Comparison of ENCODE assay signal across 17 cellular contexts in the genomic region with DNA sequence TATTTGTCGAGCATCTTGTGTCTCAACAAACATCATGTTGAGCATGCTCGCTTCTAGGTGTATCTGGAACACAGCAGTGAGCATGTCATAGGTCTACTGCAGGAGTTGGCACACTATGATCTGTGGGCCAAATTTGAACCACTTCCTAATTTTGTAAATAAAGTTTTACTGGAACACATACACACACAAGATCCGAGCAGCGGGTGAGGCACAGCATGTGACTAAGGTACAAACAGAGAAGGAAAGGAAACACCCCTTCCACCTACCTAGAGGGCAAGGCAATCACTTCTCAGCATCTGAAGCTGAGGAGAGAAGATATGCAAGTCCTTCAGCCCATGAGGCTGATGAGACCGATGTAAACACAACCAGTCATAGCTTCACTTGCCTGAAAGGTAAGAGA.
DNase-seq lines count a peak whose midpoint lies in the region; ATAC-seq, FAIRE-seq and TF ChIP-seq lines count a peak whose summit lies in the region.
"Had no signal": no experiment of that assay in that cellular context is flagged by ENCODE, and none has a peak within 500 bp of the region (broad histone marks: within the 10 kb centered on the region; RNA-seq: fewer than 3 reads in every experiment).

No MANE protein-coding gene starts in this region.

- H3K4me1 ChIP-seq in PC-3 (ENCODE audit: insufficient read depth, low read length) = peaks cover 8% of the 10 kb centered on the region; the same call in 1 of the 2 replicates
- no peaks in the 10 kb centered on the region for H3K4me1 ChIP-seq in K562 (replicated peaks in 1 of 2; ENCODE audit: control insufficient read depth in 2 of 2, insufficient read depth in 2 of 2, low read length in 2 of 2)
- no peaks in the 10 kb centered on the region for H3K4me1 ChIP-seq in esophagus squamous epithelium

- no peak overlapping the region for H3K4me3 Mint-ChIP-seq in nephron progenitor cell
- H3K4me3 Mint-ChIP-seq: CD4-positive, alpha-beta T cell; H9 had no signal

- H3K36me3 ChIP-seq in PC-3 (ENCODE audit: low read depth, low read length) (no peaks in the 10 kb centered on the region), K562 (ENCODE audit: control insufficient read depth, insufficient read depth, low read length) (no peaks in the 10 kb centered on the region), esophagus squamous epithelium (no peaks in the 10 kb centered on the region)

- H3K4me2 ChIP-seq in PC-3 (ENCODE audit: low read length) (no peak overlapping the region), K562 (ENCODE audit: insufficient read depth, low read length) (no peak overlapping the region)

- no peak for DNase-seq in PC-3
- no peak for DNase-seq in K562 (ENCODE audit: extremely low read depth in 1 of 4, low spot score in 3 of 4)
- DNase-seq in nephron progenitor cell = no peak
- no peak for DNase-seq in activated gamma-delta T cell treated with Interleukin-2 at 50 U/mL for 16 hours
- DNase-seq in AG08396 (ENCODE audit: low spot score) = no peak
- DNase-seq in esophagus squamous epithelium (lab: John Stamatoyannopoulos, UW) = no peak
- DNase-seq: ACHN; AML-193; CD4-positive, alpha-beta T cell; DMS153; DMS79; GDM1; H9 had no signal

- H3K27me3 ChIP-seq in PC-3 (ENCODE audit: low read length) = no peaks in the 10 kb centered on the region
- peaks cover 6 to 16% of the 10 kb centered on the region in 2 experiments; a peak in 3 of 5 replicates for H3K27me3 ChIP-seq in K562 (ENCODE audit: control insufficient read depth in 2 of 2, insufficient read depth in 2 of 2, low read length in 2 of 2)
- no peaks in the 10 kb centered on the region for H3K27me3 ChIP-seq in esophagus squamous epithelium

- CTCF ChIA-PET in PC-3 (lab: Charles Lee) = no interaction called here
- CTCF ChIA-PET in K562 (lab: Yijun Ruan, JAX; ENCODE audit: low intra/inter-chr PET ratio) = no interaction called here

- in situ Hi-C loops in K562 (cut with MboI) = loop anchor here (10.0 kb wide), 1 partner anchor 1963 kb away; no protein-coding TSS in a partner anchor

- H3K9me2 ChIP-seq in PC-3 (replicated peaks; ENCODE audit: low read length) = no peaks in the 10 kb centered on the region

- ATAC-seq in PC-3 (no peak), K562 (no peak), GM19035 (IDR thresholded peaks at IDR 0.05; ENCODE audit: unreplicated experiment) (no peak)

- H3K9ac ChIP-seq in PC-3 (ENCODE audit: low read length) = no peak overlapping the region
- no peak overlapping the region for H3K9ac ChIP-seq in K562 (ENCODE audit: insufficient read depth in 1 of 2, low read depth in 2 of 2, low read length in 2 of 2)

- peaks cover 31% of the 10 kb centered on the region for H3K27me3 Mint-ChIP-seq in nephron progenitor cell (ENCODE audit: low read depth, poor library complexity)

- H3K27ac ChIP-seq in PC-3 (ENCODE audit: low read length) (no peak overlapping the region), K562 (ENCODE audit: extremely low read depth, low read depth, low read length) (no peak overlapping the region), esophagus squamous epithelium (no peak overlapping the region)
- H3K27ac ChIP-seq: C4-2B had no signal

- H3K9me3 Mint-ChIP-seq in nephron progenitor cell = no peaks in the 10 kb centered on the region
- H3K9me3 Mint-ChIP-seq: CD4-positive, alpha-beta T cell; H9 had no signal

- TF ChIP-seq POLR2A in K562 (conservative IDR thresholded peaks at IDR 0.05) (no peak), esophagus squamous epithelium (IDR thresholded peaks at IDR 0.05) (no peak)

- POLR2A ChIA-PET in PC-3 (lab: Charles Lee; ENCODE audit: unreplicated experiment) (no interaction called here), K562 (lab: Yijun Ruan, JAX) (no interaction called here)

- H3K36me3 Mint-ChIP-seq in nephron progenitor cell (ENCODE audit: low read depth) = no peaks in the 10 kb centered on the region

- FAIRE-seq in K562 (lab: Jason Lieb, UNC) = no peak
- FAIRE-seq: A204.1, H1 had no signal

- intact Hi-C loops in PC-3 (cut with micrococcal nuclease) (no loop called here), K562 (cut with micrococcal nuclease) (no loop called here), esophagus squamous epithelium (cut with DNase I) (no loop called here)

- H2AFZ ChIP-seq in PC-3 (ENCODE audit: low read length) = 0 out of 2 replicates have a peak overlapping the region, but pooled peaks have one; percentile 9
- H2AFZ ChIP-seq in K562 (ENCODE audit: low read depth, low read length) = no peak overlapping the region

- H3K27ac Mint-ChIP-seq in nephron progenitor cell = peak overlapping the region; percentile 11
- H3K27ac Mint-ChIP-seq: CD4-positive, alpha-beta T cell; H9 had no signal

- H4K20me1 ChIP-seq in PC-3 (ENCODE audit: low read length) (no peaks in the 10 kb centered on the region), K562 (replicated peaks; ENCODE audit: control insufficient read depth, insufficient read depth, low read length) (0 out of 2 replicates have a peak, but pooled peaks cover 4% of the 10 kb centered on the region)

- no peak for TF ChIP-seq CTCF in PC-3 (conservative IDR thresholded peaks at IDR 0.05; ENCODE audit: low read depth, low read length)
- TF ChIP-seq CTCF in K562 (IDR thresholded peaks at IDR 0.05 in 2 of 3, conservative IDR thresholded peaks at IDR 0.05 in 1 of 3; ENCODE audit: insufficient read depth in 2 of 3, low read depth in 1 of 3, low read length in 3 of 3) = no peak
- no peak for TF ChIP-seq CTCF in nephron progenitor cell (IDR thresholded peaks at IDR 0.05)
- no peak for TF ChIP-seq CTCF in esophagus squamous epithelium (IDR thresholded peaks at IDR 0.05)

- no peak overlapping the region for H3K4me3 ChIP-seq in PC-3 (ENCODE audit: low read length)
- H3K4me3 ChIP-seq in K562 = no peak overlapping the region
- no peak overlapping the region for H3K4me3 ChIP-seq in esophagus squamous epithelium

- no peak for TF ChIP-seq RAD21 in K562 (CRISPR knock-in tag; conservative IDR thresholded peaks at IDR 0.05 in 1 of 2, IDR thresholded peaks at IDR 0.05 in 1 of 2)

- WGBS in K562 (ENCODE audit: insufficient coverage, low coverage, missing lambda C conversion rate) = 0% methylated on average over 5 of the region's 5 CpGs
- 81 to 82% methylated on average over 5 of the region's 5 CpGs for WGBS in esophagus squamous epithelium, 2 donors

- peaks cover 9% of the 10 kb centered on the region for H3K4me1 Mint-ChIP-seq in nephron progenitor cell

- H3K9me3 ChIP-seq in PC-3 (ENCODE audit: low read length) (no peaks in the 10 kb centered on the region), K562 (replicated peaks; ENCODE audit: control insufficient read depth, insufficient read depth, low read depth, low read length) (no peaks in the 10 kb centered on the region), esophagus squamous epithelium (no peaks in the 10 kb centered on the region)

- no peak for TF ChIP-seq EP300 in K562 (IDR thresholded peaks at IDR 0.05; ENCODE audit: low read length)

- no TSS peak for BruUV-seq in PC-3 (replicated peaks; lab: Mats Ljungman, UMichigan)
- BruUV-seq in K562 (replicated peaks; lab: Mats Ljungman, UMichigan) = no TSS peak

- no peaks in the 10 kb centered on the region for H3K9me1 ChIP-seq in K562 (ENCODE audit: control insufficient read depth, insufficient read depth, low read length)

- no peaks in the 10 kb centered on the region for H3K79me2 ChIP-seq in PC-3 (ENCODE audit: low read length)
- H3K79me2 ChIP-seq in K562 (ENCODE audit: control insufficient read depth, insufficient read depth, low read length) = no peaks in the 10 kb centered on the region

- H3F3A ChIP-seq in PC-3 (ENCODE audit: low read length, unreplicated experiment) = no peaks in the 10 kb centered on the region

TF ChIP-seq in K562, 482 proteins besides CTCF, POLR2A, EP300 and RAD21 (continues in another document):
- TF ChIP-seq ZNF347 (CRISPR knock-in tag; IDR thresholded peaks at IDR 0.05; ENCODE audit: low read depth) = no peak
- TF ChIP-seq MIER1 (IDR thresholded peaks at IDR 0.05; ENCODE audit: low read depth) = no peak
- TF ChIP-seq HDAC6 (IDR thresholded peaks at IDR 0.05; ENCODE audit: low read depth, low read length) = no peak
- TF ChIP-seq, protein P1, sequence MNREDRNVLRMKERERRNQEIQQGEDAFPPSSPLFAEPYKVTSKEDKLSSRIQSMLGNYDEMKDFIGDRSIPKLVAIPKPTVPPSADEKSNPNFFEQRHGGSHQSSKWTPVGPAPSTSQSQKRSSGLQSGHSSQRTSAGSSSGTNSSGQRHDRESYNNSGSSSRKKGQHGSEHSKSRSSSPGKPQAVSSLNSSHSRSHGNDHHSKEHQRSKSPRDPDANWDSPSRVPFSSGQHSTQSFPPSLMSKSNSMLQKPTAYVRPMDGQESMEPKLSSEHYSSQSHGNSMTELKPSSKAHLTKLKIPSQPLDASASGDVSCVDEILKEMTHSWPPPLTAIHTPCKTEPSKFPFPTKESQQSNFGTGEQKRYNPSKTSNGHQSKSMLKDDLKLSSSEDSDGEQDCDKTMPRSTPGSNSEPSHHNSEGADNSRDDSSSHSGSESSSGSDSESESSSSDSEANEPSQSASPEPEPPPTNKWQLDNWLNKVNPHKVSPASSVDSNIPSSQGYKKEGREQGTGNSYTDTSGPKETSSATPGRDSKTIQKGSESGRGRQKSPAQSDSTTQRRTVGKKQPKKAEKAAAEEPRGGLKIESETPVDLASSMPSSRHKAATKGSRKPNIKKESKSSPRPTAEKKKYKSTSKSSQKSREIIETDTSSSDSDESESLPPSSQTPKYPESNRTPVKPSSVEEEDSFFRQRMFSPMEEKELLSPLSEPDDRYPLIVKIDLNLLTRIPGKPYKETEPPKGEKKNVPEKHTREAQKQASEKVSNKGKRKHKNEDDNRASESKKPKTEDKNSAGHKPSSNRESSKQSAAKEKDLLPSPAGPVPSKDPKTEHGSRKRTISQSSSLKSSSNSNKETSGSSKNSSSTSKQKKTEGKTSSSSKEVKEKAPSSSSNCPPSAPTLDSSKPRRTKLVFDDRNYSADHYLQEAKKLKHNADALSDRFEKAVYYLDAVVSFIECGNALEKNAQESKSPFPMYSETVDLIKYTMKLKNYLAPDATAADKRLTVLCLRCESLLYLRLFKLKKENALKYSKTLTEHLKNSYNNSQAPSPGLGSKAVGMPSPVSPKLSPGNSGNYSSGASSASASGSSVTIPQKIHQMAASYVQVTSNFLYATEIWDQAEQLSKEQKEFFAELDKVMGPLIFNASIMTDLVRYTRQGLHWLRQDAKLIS (CRISPR knock-in tag; IDR thresholded peaks at IDR 0.05) = no peak
- no peak for TF ChIP-seq SMAD2 (IDR thresholded peaks at IDR 0.05; ENCODE audit: low read depth, low read length)
- no peak for TF ChIP-seq SNIP1 (IDR thresholded peaks at IDR 0.05; ENCODE audit: low read depth)
